9 cellular contexts compared by ENCODE assay signal in genomic region chr14:21902561-21903199, GRCh38.
DNase-seq lines count a peak whose midpoint lies in the region; ATAC-seq and TF ChIP-seq lines count a peak whose summit lies in the region.
"Had no signal": no experiment of that assay in that cellular context is flagged by ENCODE, and none has a peak within 500 bp of the region (broad histone marks: within the 10 kb centered on the region; RNA-seq: fewer than 3 reads in every experiment).

No MANE protein-coding gene starts in this region.

- no peak overlapping the region for H4K91ac ChIP-seq in IMR-90 (ENCODE audit: insufficient read depth, low read depth, low read length)

- H3K27ac ChIP-seq in IMR-90 (ENCODE audit: insufficient read depth, low read length) (no peak overlapping the region), tibial artery (no peak overlapping the region)

- H2AK5ac ChIP-seq in IMR-90 (ENCODE audit: low read depth, low read length): no peak overlapping the region

- H3K27me3 Mint-ChIP-seq in CD14-positive monocyte (ENCODE audit: low read depth in 3 of 3): no peaks in the 10 kb centered on the region

- DNase-seq in CD14-positive monocyte (ENCODE audit: low spot score): no peak
- DNase-seq in IMR-90: no peak
- peak; percentile 3 for DNase-seq in activated T-helper 1 cell treated with Interleukin-2 at 50 U/mL for 16 hours (ENCODE audit: low read depth)
- no peak for DNase-seq in kidney epithelial cell (ENCODE audit: low read depth)
- DNase-seq in NCI-H1092 (lab: John Stamatoyannopoulos, UW): no peak
- DNase-seq in tibial artery: no peak
- DNase-seq: NCI-H69 had no signal

- no peaks in the 10 kb centered on the region for H3K9me1 ChIP-seq in IMR-90 (ENCODE audit: insufficient read depth, low read length)

- no peak overlapping the region for H3K4me3 ChIP-seq in IMR-90 (ENCODE audit: insufficient read depth, low read depth, low read length)
- H3K4me3 ChIP-seq in kidney epithelial cell (ENCODE audit: low read depth, low read length): no peak overlapping the region
- H3K4me3 ChIP-seq in tibial artery: no peak overlapping the region

- H3K9ac ChIP-seq in IMR-90 (ENCODE audit: low read depth, low read length): no peak overlapping the region

- H3K23ac ChIP-seq in IMR-90 (ENCODE audit: low read depth, low read length): no peak overlapping the region

- no peaks in the 10 kb centered on the region for H3K36me3 Mint-ChIP-seq in CD14-positive monocyte

- H2BK15ac ChIP-seq in IMR-90 (ENCODE audit: low read depth, low read length): no peak overlapping the region

- H3K9me3 Mint-ChIP-seq in CD14-positive monocyte: peaks cover 0 to 4% (median 2%) of the 10 kb centered on the region in 7 donors

- no peak overlapping the region for H3K27ac Mint-ChIP-seq in CD14-positive monocyte

- H3K4me1 Mint-ChIP-seq in CD14-positive monocyte: peaks cover 9% of the 10 kb centered on the region

- ATAC-seq in IMR-90 (ENCODE audit: low read depth) (peak; percentile 67; the same call in 1 of the 2 replicates), HG02938 (IDR thresholded peaks at IDR 0.05; ENCODE audit: unreplicated experiment) (no peak), HG03442 (IDR thresholded peaks at IDR 0.05; ENCODE audit: unreplicated experiment) (no peak)

- H3K79me1 ChIP-seq in IMR-90 (ENCODE audit: low read depth in 1 of 2, low read length in 2 of 2): no peaks in the 10 kb centered on the region

- H3K36me3 ChIP-seq in IMR-90 (ENCODE audit: control insufficient read depth, insufficient read depth, low read length) (no peaks in the 10 kb centered on the region), kidney epithelial cell (ENCODE audit: control insufficient read depth, insufficient read depth, low read length) (no peaks in the 10 kb centered on the region), tibial artery (no peaks in the 10 kb centered on the region)

- H2BK5ac ChIP-seq in IMR-90 (ENCODE audit: low read depth, low read length, poor library complexity, severe bottlenecking): no peak overlapping the region

- no peak overlapping the region for H2BK120ac ChIP-seq in IMR-90 (ENCODE audit: low read depth, low read length)

- peak; percentile 53 for TF ChIP-seq CTCF in CD14-positive monocyte (IDR thresholded peaks at IDR 0.05)
- peak; percentile 30; the same call in 1 of the 2 replicates for TF ChIP-seq CTCF in IMR-90 (conservative IDR thresholded peaks at IDR 0.05; ENCODE audit: low read depth, low read length)
- peak; percentile 48 for TF ChIP-seq CTCF in kidney epithelial cell (IDR thresholded peaks at IDR 0.05; ENCODE audit: insufficient read depth, low read length, poor library complexity, severe bottlenecking)
- TF ChIP-seq CTCF in tibial artery (IDR thresholded peaks at IDR 0.05): no peak

- in situ Hi-C loops in IMR-90 (cut with MboI; ENCODE audit: low sequenced_read_pairs): no loop called here

- no peaks in the 10 kb centered on the region for H4K20me1 ChIP-seq in IMR-90 (ENCODE audit: insufficient read depth, low read length)

- no peak overlapping the region for H3K14ac ChIP-seq in IMR-90 (replicated peaks; ENCODE audit: low read depth, low read length)

- H3K27me3 ChIP-seq in IMR-90 (ENCODE audit: control insufficient read depth, insufficient read depth, low read length) (no peaks in the 10 kb centered on the region), kidney epithelial cell (ENCODE audit: control insufficient read depth, insufficient read depth, low read length) (no peaks in the 10 kb centered on the region), tibial artery (no peaks in the 10 kb centered on the region)

- no CpG with 5 or more reads among the region's 4 CpGs for WGBS in IMR-90 (ENCODE audit: extremely low coverage in 2 of 2, insufficient read length in 1 of 2), 2 experiments

- TF ChIP-seq RAD21 in IMR-90 (IDR thresholded peaks at IDR 0.05; ENCODE audit: low read length): no peak

- no peak overlapping the region for H3K56ac ChIP-seq in IMR-90 (ENCODE audit: extremely low read depth, insufficient read depth, low read length)

- H3K4me3 Mint-ChIP-seq in CD14-positive monocyte: peak overlapping the region; percentile 68 to 85

- no peaks in the 10 kb centered on the region for H3K4me1 ChIP-seq in IMR-90 (ENCODE audit: control insufficient read depth, insufficient read depth, low read length)
- no peaks in the 10 kb centered on the region for H3K4me1 ChIP-seq in tibial artery

- CTCF ChIA-PET in IMR-90 (lab: Yijun Ruan, JAX): interaction anchor here (0.7 to 0.9 kb wide), 2 partner anchors 9 to 11 kb away, joined by 3 read pairs; no protein-coding TSS in a partner anchor

- no peaks in the 10 kb centered on the region for H3K9me3 ChIP-seq in IMR-90 (ENCODE audit: control insufficient read depth, insufficient read depth, low read length)
- H3K9me3 ChIP-seq in tibial artery: no peaks in the 10 kb centered on the region

- H2BK20ac ChIP-seq in IMR-90 (ENCODE audit: low read depth, low read length): no peak overlapping the region

- TF ChIP-seq POLR2A in IMR-90 (IDR thresholded peaks at IDR 0.05; ENCODE audit: low read depth, low read length): no peak

- H4K8ac ChIP-seq in IMR-90 (ENCODE audit: low read depth in 2 of 2, low read length in 2 of 2): no peak overlapping the region

- H3K4ac ChIP-seq in IMR-90 (ENCODE audit: low read depth, low read length): no peak overlapping the region

- no peak overlapping the region for H3K4me2 ChIP-seq in IMR-90 (ENCODE audit: low read depth, low read length)

- H2AK9ac ChIP-seq in IMR-90 (replicated peaks; ENCODE audit: low read depth, low read length, poor library complexity): no peak overlapping the region

- BruUV-seq in IMR-90 (replicated peaks; lab: Mats Ljungman, UMichigan): no TSS peak

- POLR2A ChIA-PET in IMR-90 (lab: Charles Lee; ENCODE audit: unreplicated experiment): no interaction called here

- no peak overlapping the region for H2AFZ ChIP-seq in IMR-90 (replicated peaks; ENCODE audit: low read length, poor library complexity)

- no peak overlapping the region for H3K18ac ChIP-seq in IMR-90 (ENCODE audit: low read depth, low read length)

- dilution Hi-C loops in IMR-90 (cut with HindIII; ENCODE audit: low sequenced_read_pairs, unreplicated experiment): no loop called here

- intact Hi-C loops in CD14-positive monocyte (cut with micrococcal nuclease): no loop called here
- intact Hi-C loops in IMR-90 (cut with micrococcal nuclease): no loop called here
- intact Hi-C loops in tibial artery (cut with DNase I; ENCODE audit: low total_unique reads): no loop called here

- H4K5ac ChIP-seq in IMR-90 (ENCODE audit: low read depth, low read length): no peak overlapping the region

TF ChIP-seq in IMR-90, 13 proteins besides CTCF, POLR2A, EP300 and RAD21:
- no peak for TF ChIP-seq CHD1 (IDR thresholded peaks at IDR 0.05; ENCODE audit: low read depth, low read length)
- TF ChIP-seq MAFK (IDR thresholded peaks at IDR 0.05; ENCODE audit: low read depth, low read length): no peak
- TF ChIP-seq, protein P1, sequence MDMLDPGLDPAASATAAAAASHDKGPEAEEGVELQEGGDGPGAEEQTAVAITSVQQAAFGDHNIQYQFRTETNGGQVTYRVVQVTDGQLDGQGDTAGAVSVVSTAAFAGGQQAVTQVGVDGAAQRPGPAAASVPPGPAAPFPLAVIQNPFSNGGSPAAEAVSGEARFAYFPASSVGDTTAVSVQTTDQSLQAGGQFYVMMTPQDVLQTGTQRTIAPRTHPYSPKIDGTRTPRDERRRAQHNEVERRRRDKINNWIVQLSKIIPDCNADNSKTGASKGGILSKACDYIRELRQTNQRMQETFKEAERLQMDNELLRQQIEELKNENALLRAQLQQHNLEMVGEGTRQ (IDR thresholded peaks at IDR 0.05; ENCODE audit: low read depth, low read length): no peak
- no peak for TF ChIP-seq MXI1 (IDR thresholded peaks at IDR 0.05; ENCODE audit: borderline replicate concordance, low read depth, low read length)
- no peak for TF ChIP-seq RFX5 (IDR thresholded peaks at IDR 0.05; ENCODE audit: low read depth, low read length)
- TF ChIP-seq SMC3 (IDR thresholded peaks at IDR 0.05; ENCODE audit: low read depth, low read length): no peak
- no peak for TF ChIP-seq NFE2L2 (IDR thresholded peaks at IDR 0.05; ENCODE audit: low read depth, low read length)

Comparison
In these comparisons a context has a peak if more than half of its experiments do, and no peak if none do; other contexts are left out.
1. CTCF ChIP-seq: peak in CD14-positive monocyte (single experiment), IMR-90 (single experiment) and kidney epithelial cell (single experiment); none in tibial artery (0 of 2).